1 cellular context compared by ENCODE assay signal in the genomic region with DNA sequence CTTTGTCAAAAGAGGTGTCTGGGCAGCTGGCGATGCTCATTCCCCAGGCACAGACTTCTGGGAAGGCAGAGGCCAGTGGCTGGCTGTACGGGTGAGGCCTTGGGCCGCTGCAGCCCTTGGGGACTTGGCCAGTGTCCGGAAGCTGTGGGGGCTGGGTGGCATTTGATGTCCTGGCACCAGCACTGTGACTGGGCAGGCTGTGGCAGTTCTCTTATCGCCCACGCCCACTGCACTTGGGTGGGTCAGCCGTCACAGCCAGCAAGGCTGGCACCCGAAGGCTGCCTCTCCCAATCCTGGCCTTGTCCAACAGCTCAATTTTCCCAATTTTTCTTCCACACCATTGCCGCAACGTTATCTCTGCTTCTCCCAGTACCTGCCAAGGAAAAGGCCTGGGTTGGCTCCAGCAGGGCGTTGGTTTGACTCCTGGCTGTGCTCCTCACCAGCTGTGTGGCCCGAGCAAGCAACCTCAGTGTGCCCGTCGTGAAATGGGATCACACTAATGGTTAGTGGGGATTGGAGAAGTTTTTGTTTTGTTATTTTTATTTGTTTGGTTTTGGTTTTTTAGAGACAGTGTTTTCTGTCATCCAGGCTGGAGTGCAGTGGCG.
TF ChIP-seq lines count a peak whose summit lies in the region.

No MANE protein-coding gene starts in this region.

TF ChIP-seq in K562, 482 proteins besides CTCF, POLR2A, EP300 and RAD21:
- TF ChIP-seq, protein P1, sequence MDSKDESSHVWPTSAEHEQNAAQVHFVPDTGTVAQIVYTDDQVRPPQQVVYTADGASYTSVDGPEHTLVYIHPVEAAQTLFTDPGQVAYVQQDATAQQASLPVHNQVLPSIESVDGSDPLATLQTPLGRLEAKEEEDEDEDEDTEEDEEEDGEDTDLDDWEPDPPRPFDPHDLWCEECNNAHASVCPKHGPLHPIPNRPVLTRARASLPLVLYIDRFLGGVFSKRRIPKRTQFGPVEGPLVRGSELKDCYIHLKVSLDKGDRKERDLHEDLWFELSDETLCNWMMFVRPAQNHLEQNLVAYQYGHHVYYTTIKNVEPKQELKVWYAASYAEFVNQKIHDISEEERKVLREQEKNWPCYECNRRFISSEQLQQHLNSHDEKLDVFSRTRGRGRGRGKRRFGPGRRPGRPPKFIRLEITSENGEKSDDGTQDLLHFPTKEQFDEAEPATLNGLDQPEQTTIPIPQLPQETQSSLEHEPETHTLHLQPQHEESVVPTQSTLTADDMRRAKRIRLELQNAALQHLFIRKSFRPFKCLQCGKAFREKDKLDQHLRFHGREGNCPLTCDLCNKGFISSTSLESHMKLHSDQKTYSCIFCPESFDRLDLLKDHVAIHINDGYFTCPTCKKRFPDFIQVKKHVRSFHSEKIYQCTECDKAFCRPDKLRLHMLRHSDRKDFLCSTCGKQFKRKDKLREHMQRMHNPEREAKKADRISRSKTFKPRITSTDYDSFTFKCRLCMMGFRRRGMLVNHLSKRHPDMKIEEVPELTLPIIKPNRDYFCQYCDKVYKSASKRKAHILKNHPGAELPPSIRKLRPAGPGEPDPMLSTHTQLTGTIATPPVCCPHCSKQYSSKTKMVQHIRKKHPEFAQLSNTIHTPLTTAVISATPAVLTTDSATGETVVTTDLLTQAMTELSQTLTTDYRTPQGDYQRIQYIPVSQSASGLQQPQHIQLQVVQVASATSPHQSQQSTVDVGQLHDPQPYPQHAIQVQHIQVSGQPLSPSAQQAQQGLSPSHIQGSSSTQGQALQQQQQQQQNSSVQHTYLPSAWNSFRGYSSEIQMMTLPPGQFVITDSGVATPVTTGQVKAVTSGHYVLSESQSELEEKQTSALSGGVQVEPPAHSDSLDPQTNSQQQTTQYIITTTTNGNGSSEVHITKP (IDR thresholded peaks at IDR 0.05; ENCODE audit: partially characterized antibody) = no peak
- TF ChIP-seq, protein P2, sequence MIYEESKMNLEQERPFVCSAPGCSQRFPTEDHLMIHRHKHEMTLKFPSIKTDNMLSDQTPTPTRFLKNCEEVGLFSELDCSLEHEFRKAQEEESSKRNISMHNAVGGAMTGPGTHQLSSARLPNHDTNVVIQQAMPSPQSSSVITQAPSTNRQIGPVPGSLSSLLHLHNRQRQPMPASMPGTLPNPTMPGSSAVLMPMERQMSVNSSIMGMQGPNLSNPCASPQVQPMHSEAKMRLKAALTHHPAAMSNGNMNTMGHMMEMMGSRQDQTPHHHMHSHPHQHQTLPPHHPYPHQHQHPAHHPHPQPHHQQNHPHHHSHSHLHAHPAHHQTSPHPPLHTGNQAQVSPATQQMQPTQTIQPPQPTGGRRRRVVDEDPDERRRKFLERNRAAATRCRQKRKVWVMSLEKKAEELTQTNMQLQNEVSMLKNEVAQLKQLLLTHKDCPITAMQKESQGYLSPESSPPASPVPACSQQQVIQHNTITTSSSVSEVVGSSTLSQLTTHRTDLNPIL (CRISPR knock-in tag; IDR thresholded peaks at IDR 0.05) = no peak
- no peak for TF ChIP-seq TBP (optimal IDR thresholded peaks at IDR 0.05; ENCODE audit: low read depth, low read length)
- TF ChIP-seq RBFOX2 (IDR thresholded peaks at IDR 0.05; ENCODE audit: low read depth, low read length) = 0 out of 2 replicates have a peak, but pooled peaks have one; percentile 13
- TF ChIP-seq POLR2G (IDR thresholded peaks at IDR 0.05; ENCODE audit: low read depth, low read length) = 0 out of 2 replicates have a peak, but pooled peaks have one; percentile 30
- TF ChIP-seq CBFB (CRISPR knock-in tag; IDR thresholded peaks at IDR 0.05) = no peak
